In the genomic region with DNA sequence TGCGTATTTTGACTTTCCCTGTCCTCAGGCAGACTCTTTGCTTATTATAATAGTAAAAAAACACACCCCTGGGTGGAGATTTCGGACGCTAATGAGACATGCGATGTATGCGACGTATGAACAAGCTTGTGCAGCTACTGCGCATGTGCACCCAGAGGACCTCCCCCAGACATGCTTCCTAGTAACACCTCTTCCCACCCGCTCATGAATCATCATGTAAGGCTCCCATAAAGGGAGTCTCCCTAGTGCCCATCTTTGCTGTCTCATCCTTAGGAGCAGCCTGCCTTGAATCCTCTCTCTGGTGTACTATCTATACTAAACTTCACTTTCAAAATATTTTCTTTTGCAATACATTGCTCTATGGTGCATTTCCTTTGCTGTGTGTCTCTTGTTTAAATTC, we compare ENCODE assay signal across 29 cellular contexts.
"Had no signal": no experiment of that assay in that cellular context is flagged by ENCODE, and none has a peak within 500 bp of the region (broad histone marks: within the 10 kb centered on the region; RNA-seq: fewer than 3 reads in every experiment).

No MANE protein-coding gene starts in this region.

- ATAC-seq: activated CD8-positive, alpha-beta T cell treated with anti-CD3 and anti-CD28 coated beads, Interleukin-2, amount 10 ng/mL, durations not matched to agents 7 days and 5 days; PC-3; Right ventricle myocardium inferior had no signal

- DNase-seq: activated CD4-positive, alpha-beta T cell treated with anti-CD3 and anti-CD28 coated beads for 1 hour; activated CD4-positive, alpha-beta T cell treated with anti-CD3 and anti-CD28 coated beads for 48 hours; activated CD4-positive, alpha-beta T cell treated with anti-CD3 and anti-CD28 coated beads, Interleukin-2, amount 50 U/mL, for 4 hours; activated CD4-positive, CD25-positive, alpha-beta regulatory T cell; activated CD8-positive, alpha-beta T cell treated with anti-CD3 and anti-CD28 coated beads, Interleukin-2, amount 10 ng/mL, durations not matched to agents 7 days and 5 days; activated gamma-delta T cell; activated naive CD4-positive, alpha-beta T cell treated with Interleukin-2 at 50 U/mL for 16 hours; activated naive CD8-positive, alpha-beta T cell treated with anti-CD3 and anti-CD28 coated beads, Interleukin-2, amount 10 ng/mL, durations not matched to agents 7 days and 5 days; activated T-cell treated with anti-CD3 and anti-CD28 coated beads, Interleukin-2, amount 50 U/mL, for 24 hours; MG63; NCI-H1048; NCI-H1105 treated with DMSO at 0.1 percent for 48 hours; NCI-H1436; NCI-H1694; NCI-H1930; NCI-H2081 treated with DMSO at 0.1 percent for 48 hours; NCI-H226; NCI-H526; NCI-H748 treated with DMSO at 0.1 percent for 48 hours; NK-92 treated with Interleukin-12 subunit alpha and Interleukin-12 subunit beta, amount 100 ng/mL, for 24 hours; PC-3; Peyer's patch; SIG-M5; SW 1271; T-helper 1 cell; T-helper 2 cell; T-helper 9 cell; WERI-Rb-1 had no signal
